In genomic region chr7:40530292-40530691, GRCh38 we compare ENCODE assay signal across 22 cellular contexts.
"Had no signal": no experiment of that assay in that cellular context is flagged by ENCODE, and none has a peak within 500 bp of the region (broad histone marks: within the 10 kb centered on the region; RNA-seq: fewer than 3 reads in every experiment).

No MANE protein-coding gene starts in this region.

- FAIRE-seq: endothelial cell of umbilical vein, keratinocyte had no signal

- DNase-seq: activated CD4-positive, alpha-beta T cell treated with anti-CD3 and anti-CD28 coated beads for 1 hour; activated CD8-positive, alpha-beta memory T cell treated with anti-CD3 and anti-CD28 coated beads for 24 hours; activated CD8-positive, alpha-beta memory T cell treated with anti-CD3 and anti-CD28 coated beads, Interleukin-2, amount 50 U/mL, for 48 hours; activated gamma-delta T cell treated with Interleukin-2 at 50 U/mL for 16 hours; amygdala; brain microvascular endothelial cell; central memory CD4-positive, alpha-beta T cell; effector memory CD4-positive, alpha-beta T cell; foreskin melanocyte; glutamatergic neuron; hippocampal formation; nucleus accumbens; posterior cingulate gyrus; sigmoid colon; spleen; stimulated activated naive B cell treated with anti-CD40 and anti-IgM and Interleukin-4, amounts not matched to agents 10 μg/mL and 1 μg/mL and 100 μg/mL, for 72 hours; T-helper 17 cell had no signal

- H3K27ac ChIP-seq: brain microvascular endothelial cell, esophagus muscularis mucosa, sigmoid colon, spleen, VCaP had no signal

- H3K4me1 ChIP-seq: spleen had no signal

- H3K27me3 ChIP-seq: brain microvascular endothelial cell, esophagus muscularis mucosa, sigmoid colon, spleen had no signal

- H3K36me3 ChIP-seq: brain microvascular endothelial cell, esophagus muscularis mucosa, sigmoid colon, spleen had no signal

- H3K9me3 ChIP-seq: esophagus muscularis mucosa, sigmoid colon, spleen had no signal

- ATAC-seq: activated naive CD4-positive, alpha-beta T cell treated with anti-CD3 and anti-CD28 coated beads, Interleukin-2, amount 50 U/mL, for 72 hours; stimulated activated naive B cell treated with anti-CD40 and anti-IgM and Interleukin-4, amounts not matched to agents 10 μg/mL and 1 μg/mL and 100 μg/mL, for 72 hours; T-helper 17 cell had no signal

- H3K4me3 ChIP-seq: esophagus muscularis mucosa, sigmoid colon, spleen had no signal
